ENCODE assay signal across 9 cellular contexts in genomic region chr7:3063016-3063753, GRCh38. TPM values are rescaled to one million over a fixed set of nuclear protein-coding genes. Genes with fewer than 3 reads are reported as not detected.
A peak's percentile ranks its signal among the peaks of the same experiment; 100 is the strongest.
DNase-seq lines count a peak whose midpoint lies in the region; ATAC-seq lines count a peak whose summit lies in the region.
"Had no signal": no experiment of that assay in that cellular context is flagged by ENCODE, and none has a peak within 500 bp of the region (broad histone marks: within the 10 kb centered on the region; RNA-seq: fewer than 3 reads in every experiment).

No MANE protein-coding gene starts in this region.

- peaks cover 82% of the 10 kb centered on the region for H3K4me1 Mint-ChIP-seq in activated CD4-positive, alpha-beta memory T cell treated with anti-CD3 and anti-CD28 coated beads for 36 hours (ENCODE audit: low read depth)

- peak overlapping the region; percentile 58 for H3K4me3 Mint-ChIP-seq in activated CD4-positive, alpha-beta memory T cell treated with anti-CD3 and anti-CD28 coated beads for 36 hours

- POLR2A ChIA-PET in activated CD4-positive, alpha-beta memory T cell treated with anti-CD3 and anti-CD28 coated beads for 36 hours (lab: Charles Lee) = interaction anchor here (0.7 to 1.7 kb wide), 8 partner anchors 9 to 106 kb away, joined by 3 to 7 read pairs (median 5); no protein-coding TSS in a partner anchor

- ATAC-seq in GM18870 (IDR thresholded peaks at IDR 0.05; ENCODE audit: unreplicated experiment) (peak; percentile 85), HG03045 (IDR thresholded peaks at IDR 0.05; ENCODE audit: unreplicated experiment) (peak; percentile 94)

- H3K27me3 Mint-ChIP-seq in activated CD4-positive, alpha-beta memory T cell treated with anti-CD3 and anti-CD28 coated beads for 36 hours = no peaks in the 10 kb centered on the region

- H3K36me3 Mint-ChIP-seq in activated CD4-positive, alpha-beta memory T cell treated with anti-CD3 and anti-CD28 coated beads for 36 hours = no peaks in the 10 kb centered on the region

- intact Hi-C loops in activated CD4-positive, alpha-beta memory T cell treated with anti-CD3 and anti-CD28 coated beads for 36 hours (cut with micrococcal nuclease) = loop anchor here (1.0 kb wide), 4 partner anchors 20 to 85 kb away; partner anchors contain the start of gene CARD11

- no peaks in the 10 kb centered on the region for H3K9me3 Mint-ChIP-seq in activated CD4-positive, alpha-beta memory T cell treated with anti-CD3 and anti-CD28 coated beads for 36 hours

- H3K27ac Mint-ChIP-seq in activated CD4-positive, alpha-beta memory T cell treated with anti-CD3 and anti-CD28 coated beads for 36 hours = peak overlapping the region; percentile 88

- peak; percentile 94 for DNase-seq in activated CD4-positive, alpha-beta memory T cell treated with anti-CD3 and anti-CD28 coated beads for 36 hours
- peak; percentile 90 for DNase-seq in stimulated activated CD4-positive, alpha-beta T cell treated with anti-CD3 and anti-CD28 coated beads, Interleukin-15, amount 100 ng/mL, for 24 hours
- DNase-seq in UCSD-AML1 (lab: John Stamatoyannopoulos, UW; ENCODE audit: unreplicated experiment) = no peak
- no peak for DNase-seq in hypothalamus (lab: John Stamatoyannopoulos, UW)
- DNase-seq in ecto neural progenitor cell (ENCODE audit: low spot score) = no peak
- DNase-seq in NOMO-1 (lab: John Stamatoyannopoulos, UW; ENCODE audit: unreplicated experiment in 2 of 2) = no peak

- CTCF ChIA-PET in activated CD4-positive, alpha-beta memory T cell treated with anti-CD3 and anti-CD28 coated beads for 36 hours (lab: Charles Lee) = interaction anchor here (0.9 to 5.8 kb wide), 11 partner anchors 10 to 176 kb away, joined by 3 to 73 read pairs (median 6); no protein-coding TSS in a partner anchor

RNA-seq across cellular contexts. Expression of gene CARD11, which starts 19.5 kb away (rescaled TPM):
- 100 to 1,000 TPM; 107 to 108 TPM for total RNA-seq in activated CD4-positive, alpha-beta memory T cell treated with anti-CD3 and anti-CD28 coated beads for 36 hours
- total RNA-seq: fibroblast of lung had no signal

Comparison
In these comparisons a context has a peak if more than half of its experiments do, and no peak if none do; other contexts are left out.
1. DNase-seq: peak in activated CD4-positive, alpha-beta memory T cell treated with anti-CD3 and anti-CD28 coated beads for 36 hours (single experiment) and stimulated activated CD4-positive, alpha-beta T cell treated with anti-CD3 and anti-CD28 coated beads, Interleukin-15, amount 100 ng/mL, for 24 hours (single experiment); none in UCSD-AML1 (single experiment), hypothalamus (0 of 51), ecto neural progenitor cell (single experiment) and NOMO-1 (0 of 2).